21 cellular contexts compared by ENCODE assay signal in genomic region chr4:113880240-113881028, GRCh38.
"Had no signal": no experiment of that assay in that cellular context is flagged by ENCODE, and none has a peak within 500 bp of the region (broad histone marks: within the 10 kb centered on the region; RNA-seq: fewer than 3 reads in every experiment).

No MANE protein-coding gene starts in this region.

- H3K27me3 Mint-ChIP-seq: activated CD4-positive, alpha-beta memory T cell treated with anti-CD3 and anti-CD28 coated beads, Interleukin-2, amount 10 ng/mL, durations not matched to agents 7 days and 5 days; activated CD8-positive, alpha-beta memory T cell treated with anti-CD3 and anti-CD28 coated beads, Interleukin-2, amount 10 ng/mL, durations not matched to agents 7 days and 5 days; activated naive CD4-positive, alpha-beta T cell treated with anti-CD3 and anti-CD28 coated beads, Interleukin-2, amount 50 U/mL, for 24 hours; brain; naive thymus-derived CD8-positive, alpha-beta T cell; stimulated activated memory B cell treated with anti-CD40 and anti-IgM and Interleukin-4, amounts not matched to agents 10 μg/mL and 1 μg/mL and 100 μg/mL, for 72 hours had no signal

- DNase-seq: activated CD4-positive, alpha-beta memory T cell treated with anti-CD3 and anti-CD28 coated beads, Interleukin-2, amount 10 ng/mL, durations not matched to agents 7 days and 5 days; activated CD4-positive, alpha-beta T cell treated with anti-CD3 and anti-CD28 coated beads for 48 hours; activated CD4-positive, CD25-positive, alpha-beta regulatory T cell; activated CD8-positive, alpha-beta memory T cell treated with anti-CD3 and anti-CD28 coated beads, Interleukin-2, amount 10 ng/mL, durations not matched to agents 7 days and 5 days; activated gamma-delta T cell; activated T-cell treated with anti-CD3 and anti-CD28 coated beads for 4 hours; caudate nucleus; effector memory CD4-positive, alpha-beta T cell; heart right ventricle; kidney; naive thymus-derived CD8-positive, alpha-beta T cell; stimulated activated CD4-positive, alpha-beta T cell treated with anti-CD3 and anti-CD28 coated beads, Interleukin-2, amount 100 ng/mL, for 24 hours; stomach; T1000; trophoblast cell; uterus had no signal

- H3K9ac ChIP-seq: neural progenitor cell had no signal

- H3K4me3 Mint-ChIP-seq: activated CD4-positive, alpha-beta memory T cell treated with anti-CD3 and anti-CD28 coated beads, Interleukin-2, amount 10 ng/mL, durations not matched to agents 7 days and 5 days; activated CD8-positive, alpha-beta memory T cell treated with anti-CD3 and anti-CD28 coated beads, Interleukin-2, amount 10 ng/mL, durations not matched to agents 7 days and 5 days; activated naive CD4-positive, alpha-beta T cell treated with anti-CD3 and anti-CD28 coated beads, Interleukin-2, amount 50 U/mL, for 24 hours; brain; naive thymus-derived CD8-positive, alpha-beta T cell; neural progenitor cell; stimulated activated memory B cell treated with anti-CD40 and anti-IgM and Interleukin-4, amounts not matched to agents 10 μg/mL and 1 μg/mL and 100 μg/mL, for 72 hours; T-helper 1 cell treated with Interleukin-12 subunit alpha and Interleukin-12 subunit beta and Interleukin-4 antibody, amounts not matched to agents 30 μg/mL and 1 μg/mL, for 36 hours had no signal

- H3K9me3 Mint-ChIP-seq: activated CD4-positive, alpha-beta memory T cell treated with anti-CD3 and anti-CD28 coated beads, Interleukin-2, amount 10 ng/mL, durations not matched to agents 7 days and 5 days; activated naive CD4-positive, alpha-beta T cell treated with anti-CD3 and anti-CD28 coated beads, Interleukin-2, amount 50 U/mL, for 24 hours; brain; neural progenitor cell; stimulated activated memory B cell treated with anti-CD40 and anti-IgM and Interleukin-4, amounts not matched to agents 10 μg/mL and 1 μg/mL and 100 μg/mL, for 72 hours; T-helper 1 cell treated with Interleukin-12 subunit alpha and Interleukin-12 subunit beta and Interleukin-4 antibody, amounts not matched to agents 30 μg/mL and 1 μg/mL, for 36 hours had no signal

- H3K27ac ChIP-seq: heart right ventricle, neural progenitor cell, stomach, uterus had no signal

- ATAC-seq: activated CD8-positive, alpha-beta memory T cell treated with anti-CD3 and anti-CD28 coated beads, Interleukin-2, amount 10 ng/mL, durations not matched to agents 7 days and 5 days; naive thymus-derived CD8-positive, alpha-beta T cell; stimulated activated memory B cell treated with anti-CD40 and anti-IgM and Interleukin-4, amounts not matched to agents 10 μg/mL and 1 μg/mL and 100 μg/mL, for 72 hours had no signal

- H3K4me1 ChIP-seq: neural progenitor cell, stomach, uterus had no signal

- H3K4me3 ChIP-seq: heart right ventricle, neural progenitor cell, stomach, uterus had no signal

- H3K4me1 Mint-ChIP-seq: activated CD4-positive, alpha-beta memory T cell treated with anti-CD3 and anti-CD28 coated beads, Interleukin-2, amount 10 ng/mL, durations not matched to agents 7 days and 5 days; activated CD8-positive, alpha-beta memory T cell treated with anti-CD3 and anti-CD28 coated beads, Interleukin-2, amount 10 ng/mL, durations not matched to agents 7 days and 5 days; stimulated activated memory B cell treated with anti-CD40 and anti-IgM and Interleukin-4, amounts not matched to agents 10 μg/mL and 1 μg/mL and 100 μg/mL, for 72 hours had no signal

- H3K4me2 ChIP-seq: neural progenitor cell had no signal

- H3K27ac Mint-ChIP-seq: activated CD4-positive, alpha-beta memory T cell treated with anti-CD3 and anti-CD28 coated beads, Interleukin-2, amount 10 ng/mL, durations not matched to agents 7 days and 5 days; activated CD8-positive, alpha-beta memory T cell treated with anti-CD3 and anti-CD28 coated beads, Interleukin-2, amount 10 ng/mL, durations not matched to agents 7 days and 5 days; activated naive CD4-positive, alpha-beta T cell treated with anti-CD3 and anti-CD28 coated beads, Interleukin-2, amount 50 U/mL, for 24 hours; neural progenitor cell; stimulated activated memory B cell treated with anti-CD40 and anti-IgM and Interleukin-4, amounts not matched to agents 10 μg/mL and 1 μg/mL and 100 μg/mL, for 72 hours; T-helper 1 cell treated with Interleukin-12 subunit alpha and Interleukin-12 subunit beta and Interleukin-4 antibody, amounts not matched to agents 30 μg/mL and 1 μg/mL, for 36 hours had no signal

- H2AFZ ChIP-seq: neural progenitor cell had no signal

- H3K36me3 Mint-ChIP-seq: brain; neural progenitor cell; stimulated activated memory B cell treated with anti-CD40 and anti-IgM and Interleukin-4, amounts not matched to agents 10 μg/mL and 1 μg/mL and 100 μg/mL, for 72 hours had no signal

- H3K27me3 ChIP-seq: heart right ventricle, neural progenitor cell, stomach, uterus had no signal

- H3K36me3 ChIP-seq: heart right ventricle, neural progenitor cell, stomach, uterus had no signal

- H3K9me3 ChIP-seq: heart right ventricle, stomach, uterus had no signal
